In genomic region chr14:39324097-39324496, GRCh38 we compare ENCODE assay signal across 1 cellular context.
TF ChIP-seq lines count a peak whose summit lies in the region.

No MANE protein-coding gene starts in this region.

TF ChIP-seq in HepG2, 621 proteins besides CTCF, POLR2A, EP300 and RAD21 (continued from another document):
- TF ChIP-seq ZNF800 (CRISPR knock-in tag; IDR thresholded peaks at IDR 0.05): no peak
- TF ChIP-seq ZNF441 (CRISPR knock-in tag; IDR thresholded peaks at IDR 0.05; ENCODE audit: borderline replicate concordance): no peak
- no peak for TF ChIP-seq ZNF782 (CRISPR knock-in tag; IDR thresholded peaks at IDR 0.05; ENCODE audit: borderline replicate concordance)
- peak; percentile 59 for TF ChIP-seq MAFF (IDR thresholded peaks at IDR 0.05; ENCODE audit: low read depth, low read length)
- TF ChIP-seq ZNF747 (CRISPR knock-in tag; IDR thresholded peaks at IDR 0.05; ENCODE audit: borderline replicate concordance): no peak
- TF ChIP-seq HNRNPH1 (optimal IDR thresholded peaks at IDR 0.05; ENCODE audit: low read depth, low read length): no peak
- no peak for TF ChIP-seq ZNF768 (CRISPR knock-in tag; IDR thresholded peaks at IDR 0.05)
- TF ChIP-seq STAT6 (CRISPR knock-in tag; IDR thresholded peaks at IDR 0.05; ENCODE audit: borderline replicate concordance): no peak
- no peak for TF ChIP-seq RBFOX2 (IDR thresholded peaks at IDR 0.05; ENCODE audit: low read depth, low read length)
- no peak for TF ChIP-seq MYC (CRISPR knock-in tag; IDR thresholded peaks at IDR 0.05; ENCODE audit: borderline replicate concordance)
- TF ChIP-seq NFYB (CRISPR knock-in tag; IDR thresholded peaks at IDR 0.05): no peak
